In the genomic region with DNA sequence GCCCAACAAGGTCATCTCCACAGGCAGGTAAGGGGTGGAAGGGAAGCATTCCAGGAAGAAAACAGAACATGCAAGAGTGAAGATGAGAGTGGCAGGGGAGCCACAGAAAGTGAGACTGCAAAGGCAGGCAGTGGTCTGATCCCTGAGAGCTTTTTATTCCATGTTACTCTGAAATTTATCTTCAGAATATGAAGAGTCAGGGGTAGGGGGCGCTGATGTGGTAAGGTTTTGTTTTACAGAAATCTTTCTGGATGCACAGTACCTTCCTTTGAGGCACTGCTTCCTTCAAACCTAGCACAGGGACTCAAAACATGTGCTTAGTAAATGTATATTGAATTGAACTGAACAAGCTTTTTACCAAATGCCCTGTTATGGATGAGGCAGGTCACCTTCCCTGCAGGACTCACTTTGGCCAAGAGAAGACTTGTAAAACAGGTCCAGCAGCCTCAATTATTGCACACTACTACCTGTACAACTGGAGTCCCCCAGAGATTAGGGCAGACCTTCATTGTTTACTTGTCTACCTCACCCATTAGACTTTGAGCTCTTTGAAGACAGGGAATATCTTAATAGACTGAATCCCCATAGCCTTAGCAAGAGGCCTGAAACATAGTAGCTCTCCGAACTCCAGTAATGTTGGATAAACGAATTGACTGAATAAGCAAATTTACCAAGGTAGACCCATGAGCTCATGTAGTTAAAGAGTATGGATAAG, we compare ENCODE assay signal across 3 cellular contexts.
TF ChIP-seq lines count a peak whose summit lies in the region.

No MANE protein-coding gene starts in this region.

TF ChIP-seq in SK-N-SH, 30 proteins besides CTCF, POLR2A, EP300 and RAD21:
- TF ChIP-seq RFX5 (IDR thresholded peaks at IDR 0.05; ENCODE audit: low read length) (no peak), SMC3 (IDR thresholded peaks at IDR 0.05; ENCODE audit: low read depth, low read length) (0 out of 2 replicates have a peak, but pooled peaks have one; percentile 14)

TF ChIP-seq in SK-N-SH treated with all-trans-retinoic acid at 6 μM for 48 hours, 23 proteins besides CTCF, POLR2A, EP300 and RAD21:
- TF ChIP-seq CSDC2 (CRISPR knock-in tag; IDR thresholded peaks at IDR 0.05) (no peak), TCF4 (CRISPR knock-in tag; IDR thresholded peaks at IDR 0.05; ENCODE audit: borderline replicate concordance) (no peak), TOX (CRISPR knock-in tag; IDR thresholded peaks at IDR 0.05; ENCODE audit: borderline replicate concordance) (no peak), RARB (CRISPR knock-in tag; IDR thresholded peaks at IDR 0.05) (no peak), ESRRG (CRISPR knock-in tag; IDR thresholded peaks at IDR 0.05) (no peak), ZNF70 (CRISPR knock-in tag; IDR thresholded peaks at IDR 0.05) (no peak), ARNTL (CRISPR knock-in tag; IDR thresholded peaks at IDR 0.05; ENCODE audit: borderline replicate concordance, low read depth) (no peak), BACH2 (CRISPR knock-in tag; IDR thresholded peaks at IDR 0.05; ENCODE audit: borderline replicate concordance) (no peak), ZNF565 (CRISPR knock-in tag; conservative IDR thresholded peaks at IDR 0.05; ENCODE audit: low read depth) (no peak), ZNF8 (CRISPR knock-in tag; IDR thresholded peaks at IDR 0.05) (no peak), PATZ1 (CRISPR knock-in tag; IDR thresholded peaks at IDR 0.05; ENCODE audit: borderline replicate concordance) (no peak), POU6F1 (CRISPR knock-in tag; IDR thresholded peaks at IDR 0.05; ENCODE audit: borderline replicate concordance, low read depth) (no peak), ISL1 (CRISPR knock-in tag; IDR thresholded peaks at IDR 0.05) (no peak), SNAI2 (CRISPR knock-in tag; IDR thresholded peaks at IDR 0.05) (no peak), OSR1 (CRISPR knock-in tag; IDR thresholded peaks at IDR 0.05) (no peak), PPARA (CRISPR knock-in tag; IDR thresholded peaks at IDR 0.05; ENCODE audit: borderline replicate concordance) (no peak), ZFP3 (CRISPR knock-in tag; IDR thresholded peaks at IDR 0.05) (no peak), GLIS3 (CRISPR knock-in tag; IDR thresholded peaks at IDR 0.05) (no peak), ZC3H10 (CRISPR knock-in tag; IDR thresholded peaks at IDR 0.05) (no peak)
- TF ChIP-seq, protein P1, sequence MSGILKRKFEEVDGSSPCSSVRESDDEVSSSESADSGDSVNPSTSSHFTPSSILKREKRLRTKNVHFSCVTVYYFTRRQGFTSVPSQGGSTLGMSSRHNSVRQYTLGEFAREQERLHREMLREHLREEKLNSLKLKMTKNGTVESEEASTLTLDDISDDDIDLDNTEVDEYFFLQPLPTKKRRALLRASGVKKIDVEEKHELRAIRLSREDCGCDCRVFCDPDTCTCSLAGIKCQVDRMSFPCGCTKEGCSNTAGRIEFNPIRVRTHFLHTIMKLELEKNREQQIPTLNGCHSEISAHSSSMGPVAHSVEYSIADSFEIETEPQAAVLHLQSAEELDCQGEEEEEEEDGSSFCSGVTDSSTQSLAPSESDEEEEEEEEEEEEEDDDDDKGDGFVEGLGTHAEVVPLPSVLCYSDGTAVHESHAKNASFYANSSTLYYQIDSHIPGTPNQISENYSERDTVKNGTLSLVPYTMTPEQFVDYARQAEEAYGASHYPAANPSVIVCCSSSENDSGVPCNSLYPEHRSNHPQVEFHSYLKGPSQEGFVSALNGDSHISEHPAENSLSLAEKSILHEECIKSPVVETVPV (CRISPR knock-in tag; IDR thresholded peaks at IDR 0.05), result no peak
TF ChIP-seq in SK-N-SH treated with all-trans-retinoic acid at 6 μM for 48 hours: peak in this region for 0.

TF ChIP-seq in GM12878, 131 proteins besides CTCF, POLR2A, EP300 and RAD21:
- TF ChIP-seq SMARCA5 (IDR thresholded peaks at IDR 0.05) (0 out of 2 replicates have a peak, but pooled peaks have one; percentile 39), NR2F1 (conservative IDR thresholded peaks at IDR 0.05) (no peak), PKNOX1 (IDR thresholded peaks at IDR 0.05) (peak; percentile 8; the same call in 1 of the 2 replicates)
